Comparison of ENCODE assay signal across 1 cellular context in the genomic region with DNA sequence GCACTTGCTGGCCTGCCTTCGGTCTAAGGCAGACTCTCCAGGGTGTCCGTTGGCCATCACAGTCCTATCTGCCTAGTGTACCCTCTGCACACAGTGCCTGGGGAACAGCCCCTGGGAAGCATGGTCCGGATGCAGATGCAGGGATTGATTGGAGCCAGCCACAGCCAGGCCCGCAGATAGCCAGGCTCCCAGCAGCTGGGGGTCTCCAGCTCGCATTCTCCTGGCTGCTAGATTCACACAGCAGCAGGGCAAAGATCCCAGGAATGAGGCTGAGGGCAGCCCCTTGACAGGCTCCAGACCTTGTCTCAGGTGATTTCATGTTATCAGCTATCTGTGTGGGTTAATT.
TF ChIP-seq lines count a peak whose summit lies in the region.

No MANE protein-coding gene starts in this region.

TF ChIP-seq in HepG2, 621 proteins besides CTCF, POLR2A, EP300 and RAD21:
- TF ChIP-seq ZNF546 (CRISPR knock-in tag; conservative IDR thresholded peaks at IDR 0.05) (no peak), ARNT2 (CRISPR knock-in tag; IDR thresholded peaks at IDR 0.05; ENCODE audit: low read depth) (no peak), KDM5A (IDR thresholded peaks at IDR 0.05; ENCODE audit: borderline replicate concordance, low read length) (no peak)
TF ChIP-seq in HepG2: peak in this region for 0.
